ENCODE assay signal across 27 cellular contexts in the genomic region with DNA sequence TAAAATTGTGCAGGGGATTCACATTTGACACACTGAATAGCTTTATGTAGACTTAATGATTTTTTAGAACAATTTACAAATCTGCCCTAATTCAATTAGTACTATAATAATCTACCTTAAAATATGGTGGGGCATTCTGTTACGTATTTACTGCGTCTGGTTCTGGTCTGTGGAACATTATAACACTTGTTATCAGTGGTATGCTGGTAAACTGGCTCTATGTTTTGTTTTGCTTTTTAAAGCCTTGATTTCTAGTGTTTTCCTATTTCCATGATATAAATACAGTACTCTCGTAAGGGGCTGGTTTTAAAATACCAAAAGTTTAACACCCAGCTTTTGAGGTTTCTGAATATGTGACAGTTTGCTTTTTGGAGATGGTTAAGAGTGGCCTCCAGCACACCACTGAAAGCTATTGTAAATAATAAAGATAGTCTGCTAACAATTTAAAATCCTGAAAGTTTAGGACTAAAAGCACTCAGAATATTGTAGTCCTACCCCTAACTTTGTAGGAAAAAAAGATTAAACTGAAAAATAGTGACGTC.
"Had no signal": no experiment of that assay in that cellular context is flagged by ENCODE, and none has a peak within 500 bp of the region (broad histone marks: within the 10 kb centered on the region; RNA-seq: fewer than 3 reads in every experiment).

No MANE protein-coding gene starts in this region.

- H3K4me3 Mint-ChIP-seq: naive thymus-derived CD4-positive, alpha-beta T cell; nephron; neural progenitor cell; stimulated activated effector memory CD8-positive, alpha-beta T cell treated with anti-CD3 and anti-CD28 coated beads, Interleukin-12 subunit alpha, Interleukin-12 subunit beta, amount 100 ng/mL, for 72 hours; stimulated activated naive CD8-positive, alpha-beta T cell treated with anti-CD3 and anti-CD28 coated beads, Interleukin-15, amount 100 ng/mL, for 72 hours; type B pancreatic cell had no signal

- H3K9me3 Mint-ChIP-seq: naive thymus-derived CD4-positive, alpha-beta T cell; nephron; neural progenitor cell; stimulated activated effector memory CD8-positive, alpha-beta T cell treated with anti-CD3 and anti-CD28 coated beads, Interleukin-12 subunit alpha, Interleukin-12 subunit beta, amount 100 ng/mL, for 72 hours; stimulated activated naive CD8-positive, alpha-beta T cell treated with anti-CD3 and anti-CD28 coated beads, Interleukin-15, amount 100 ng/mL, for 72 hours; type B pancreatic cell had no signal

- H3K27me3 Mint-ChIP-seq: naive thymus-derived CD4-positive, alpha-beta T cell; progenitor cell of endocrine pancreas; stimulated activated naive CD8-positive, alpha-beta T cell treated with anti-CD3 and anti-CD28 coated beads, Interleukin-15, amount 100 ng/mL, for 72 hours; type B pancreatic cell had no signal

- H3K27ac Mint-ChIP-seq: nephron; progenitor cell of endocrine pancreas; stimulated activated effector memory CD8-positive, alpha-beta T cell treated with anti-CD3 and anti-CD28 coated beads, Interleukin-12 subunit alpha, Interleukin-12 subunit beta, amount 100 ng/mL, for 72 hours; stimulated activated naive CD8-positive, alpha-beta T cell treated with anti-CD3 and anti-CD28 coated beads, Interleukin-15, amount 100 ng/mL, for 72 hours; type B pancreatic cell had no signal

- DNase-seq: naive thymus-derived CD4-positive, alpha-beta T cell; occipital lobe; ovary; posterior cingulate gyrus; psoas muscle; right cardiac atrium; right lobe of liver; sigmoid colon; small intestine; stimulated activated CD4-positive, alpha-beta T cell treated with anti-CD3 and anti-CD28 coated beads, Interleukin-15, amount 100 ng/mL, for 24 hours; stimulated activated CD4-positive, alpha-beta T cell treated with anti-CD3 and anti-CD28 coated beads, Interleukin-2, amount 100 ng/mL, for 24 hours; stimulated activated CD4-positive, alpha-beta T cell treated with anti-CD3 and anti-CD28 coated beads, Interleukin-2, amount 100 ng/mL, for 48 hours; stimulated activated CD4-positive, alpha-beta T cell treated with anti-CD3 and anti-CD28 coated beads, Interleukin-4, amount 100 ng/mL, for 24 hours; stimulated activated naive CD4-positive, alpha-beta T cell; stimulated activated naive CD8-positive, alpha-beta T cell treated with anti-CD3 and anti-CD28 coated beads, Interleukin-15, amount 100 ng/mL, for 72 hours; stimulated activated naive CD8-positive, alpha-beta T cell treated with anti-CD3 and anti-CD28 coated beads, Interleukin-15, Interleukin-2, amounts not matched to agents 100 U/mL and 50 U/mL, for 24 hours; substantia nigra; testis; tibial artery; transverse colon; upper lobe of right lung; uterus had no signal

- ATAC-seq: naive thymus-derived CD4-positive, alpha-beta T cell; psoas muscle; right cardiac atrium; right lobe of liver; stimulated activated effector memory CD8-positive, alpha-beta T cell treated with anti-CD3 and anti-CD28 coated beads, Interleukin-12 subunit alpha, Interleukin-12 subunit beta, amount 100 ng/mL, for 72 hours; stimulated activated naive CD8-positive, alpha-beta T cell treated with anti-CD3 and anti-CD28 coated beads, Interleukin-15, amount 100 ng/mL, for 72 hours; stimulated activated naive CD8-positive, alpha-beta T cell treated with anti-CD3 and anti-CD28 coated beads, Interleukin-15, Interleukin-2, amounts not matched to agents 100 U/mL and 50 U/mL, for 24 hours had no signal

- H3K4me1 Mint-ChIP-seq: nephron had no signal
